ENCODE assay signal across 38 cellular contexts in the genomic region with DNA sequence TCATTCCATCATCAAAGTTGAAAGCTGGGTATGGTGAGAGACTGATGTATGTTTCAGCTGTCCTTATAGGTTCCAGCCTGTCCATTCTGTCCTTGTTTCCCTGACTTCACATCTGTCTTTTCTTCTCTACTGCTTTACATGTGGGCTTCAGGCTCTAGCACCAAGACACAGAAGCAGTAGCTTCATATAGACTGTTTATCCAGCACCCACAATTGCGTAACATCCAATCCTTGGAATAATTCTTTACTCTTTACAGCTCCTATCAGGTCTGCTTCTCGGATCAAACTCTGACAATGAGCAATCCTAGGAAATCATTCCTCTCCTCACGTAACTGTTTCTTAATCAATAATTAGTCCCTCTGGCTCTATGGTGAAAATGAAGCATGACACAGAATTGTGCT.
"Had no signal": no experiment of that assay in that cellular context is flagged by ENCODE, and none has a peak within 500 bp of the region (broad histone marks: within the 10 kb centered on the region; RNA-seq: fewer than 3 reads in every experiment).

No MANE protein-coding gene starts in this region.

- ATAC-seq: activated naive CD4-positive, alpha-beta T cell treated with anti-CD3 and anti-CD28 coated beads, Interleukin-2, amount 50 U/mL, for 72 hours; activated naive CD8-positive, alpha-beta T cell treated with anti-CD3 and anti-CD28 coated beads, Interleukin-2, amount 50 U/mL, for 24 hours; activated T-cell treated with anti-CD3 and anti-CD28 coated beads, Interleukin-2, amount 50 U/mL, for 4 hours; activated T-cell treated with anti-CD3 and anti-CD28 coated beads, Interleukin-2, amount 50 U/mL, for 72 hours; activated T-helper 17 cell treated with anti-CD3 and anti-CD28 coated beads, Interleukin-2, amount 50 U/mL, for 72 hours; body of pancreas had no signal

- FAIRE-seq: astrocyte had no signal

- H3K36me3 ChIP-seq: adrenal gland, ascending aorta, brain microvascular endothelial cell, breast epithelium, cardiac muscle cell had no signal

- H3K9me3 ChIP-seq: adrenal gland, ascending aorta, body of pancreas, breast epithelium had no signal

- H3K27ac Mint-ChIP-seq: activated naive CD4-positive, alpha-beta T cell treated with anti-CD3 and anti-CD28 coated beads for 36 hours; activated naive CD4-positive, alpha-beta T cell treated with anti-CD3 and anti-CD28 coated beads, Interleukin-2, amount 10 ng/mL, durations not matched to agents 7 days and 5 days; activated naive CD4-positive, alpha-beta T cell treated with anti-CD3 and anti-CD28 coated beads, Interleukin-2, amount 50 U/mL, for 24 hours; activated naive CD4-positive, alpha-beta T cell treated with anti-CD3 and anti-CD28 coated beads, Interleukin-2, amount 50 U/mL, for 72 hours; activated naive CD8-positive, alpha-beta T cell; activated naive CD8-positive, alpha-beta T cell treated with anti-CD3 and anti-CD28 coated beads for 36 hours; activated naive CD8-positive, alpha-beta T cell treated with anti-CD3 and anti-CD28 coated beads, Interleukin-2, amount 10 ng/mL, durations not matched to agents 7 days and 5 days; activated naive CD8-positive, alpha-beta T cell treated with anti-CD3 and anti-CD28 coated beads, Interleukin-2, amount 50 U/mL, for 24 hours; activated T-cell treated with anti-CD3 and anti-CD28 coated beads, Interleukin-2, amount 50 U/mL, for 24 hours; activated T-cell treated with anti-CD3 and anti-CD28 coated beads, Interleukin-2, amount 50 U/mL, for 72 hours; activated T-helper 1 cell treated with anti-CD3 and anti-CD28 coated beads, Interleukin-12 subunit alpha, Interleukin-12 subunit beta, Interleukin-2, Interleukin-4 antibody, amounts not matched to agents 30 ng/mL and 10 ng/mL and 1 ng/mL, durations not matched to agents 14 hours and 24 hours and 36 hours; activated T-helper 17 cell treated with anti-CD3 and anti-CD28 coated beads, Interleukin-2, amount 50 U/mL, for 72 hours; activated T-helper 2 cell treated with anti-CD3 and anti-CD28 coated beads, Interferon-gamma antibody, Interleukin-2, Interleukin-4, amounts not matched to agents 10 μg/mL and 5 μg/mL and 100 μg/mL, durations not matched to agents 14 hours and 24 hours and 36 hours; brain had no signal

- H3K4me3 ChIP-seq: adrenal gland, ascending aorta, body of pancreas, breast epithelium, cardiac muscle cell had no signal

- H3K27me3 ChIP-seq: adrenal gland, ascending aorta, body of pancreas, brain microvascular endothelial cell, breast epithelium had no signal

- H3K4me3 Mint-ChIP-seq: activated naive CD4-positive, alpha-beta T cell treated with anti-CD3 and anti-CD28 coated beads for 36 hours; activated naive CD4-positive, alpha-beta T cell treated with anti-CD3 and anti-CD28 coated beads, Interleukin-2, amount 10 ng/mL, durations not matched to agents 7 days and 5 days; activated naive CD4-positive, alpha-beta T cell treated with anti-CD3 and anti-CD28 coated beads, Interleukin-2, amount 50 U/mL, for 24 hours; activated naive CD8-positive, alpha-beta T cell; activated naive CD8-positive, alpha-beta T cell treated with anti-CD3 and anti-CD28 coated beads for 36 hours; activated naive CD8-positive, alpha-beta T cell treated with anti-CD3 and anti-CD28 coated beads, Interleukin-2, amount 10 ng/mL, durations not matched to agents 7 days and 5 days; activated naive CD8-positive, alpha-beta T cell treated with anti-CD3 and anti-CD28 coated beads, Interleukin-2, amount 50 U/mL, for 24 hours; activated T-cell treated with anti-CD3 and anti-CD28 coated beads, Interleukin-2, amount 50 U/mL, for 24 hours; activated T-cell treated with anti-CD3 and anti-CD28 coated beads, Interleukin-2, amount 50 U/mL, for 4 hours; activated T-cell treated with anti-CD3 and anti-CD28 coated beads, Interleukin-2, amount 50 U/mL, for 72 hours; activated T-helper 1 cell treated with anti-CD3 and anti-CD28 coated beads, Interleukin-12 subunit alpha, Interleukin-12 subunit beta, Interleukin-2, Interleukin-4 antibody, amounts not matched to agents 30 ng/mL and 10 ng/mL and 1 ng/mL, durations not matched to agents 14 hours and 24 hours and 36 hours; activated T-helper 17 cell treated with anti-CD3 and anti-CD28 coated beads, Interleukin-2, amount 50 U/mL, for 72 hours; brain; central memory CD8-positive, alpha-beta T cell had no signal

- DNase-seq: activated effector memory CD4-positive, alpha-beta T cell treated with anti-CD3 and anti-CD28 coated beads, Interleukin-2, amount 50 U/mL, for 16 hours; activated effector memory CD4-positive, alpha-beta T cell treated with Interleukin-2 at 50 U/mL for 16 hours; activated gamma-delta T cell; activated gamma-delta T cell treated with Interleukin-2 at 50 U/mL for 16 hours; activated naive CD4-positive, alpha-beta T cell; activated naive CD4-positive, alpha-beta T cell treated with anti-CD3 and anti-CD28 coated beads for 36 hours; activated naive CD4-positive, alpha-beta T cell treated with anti-CD3 and anti-CD28 coated beads, Interleukin-2, amount 10 ng/mL, durations not matched to agents 7 days and 5 days; activated naive CD4-positive, alpha-beta T cell treated with anti-CD3 and anti-CD28 coated beads, Interleukin-2, amount 50 U/mL, for 16 hours; activated naive CD8-positive, alpha-beta T cell treated with anti-CD3 and anti-CD28 coated beads for 36 hours; activated naive CD8-positive, alpha-beta T cell treated with anti-CD3 and anti-CD28 coated beads, Interleukin-2, amount 10 ng/mL, durations not matched to agents 7 days and 5 days; activated naive CD8-positive, alpha-beta T cell treated with anti-CD3 and anti-CD28 coated beads, Interleukin-2, amount 50 U/mL, for 24 hours; activated T-cell treated with anti-CD3 and anti-CD28 coated beads, Interleukin-2, amount 50 U/mL, for 1 hour; activated T-cell treated with anti-CD3 and anti-CD28 coated beads, Interleukin-2, amount 50 U/mL, for 24 hours; activated T-cell treated with anti-CD3 and anti-CD28 coated beads, Interleukin-2, amount 50 U/mL, for 4 hours; activated T-cell treated with anti-CD3 and anti-CD28 coated beads, Interleukin-2, amount 50 U/mL, for 48 hours; activated T-cell treated with anti-CD3 and anti-CD28 coated beads, Interleukin-2, amount 50 U/mL, for 72 hours; adrenal gland; amniotic stem cell; amygdala; anterior cingulate cortex; aorta; body of pancreas; brain microvascular endothelial cell; caudate nucleus; central memory CD4-positive, alpha-beta T cell; cerebellar nuclear complex had no signal

- H3K9me3 Mint-ChIP-seq: activated naive CD4-positive, alpha-beta T cell treated with anti-CD3 and anti-CD28 coated beads for 36 hours; activated naive CD4-positive, alpha-beta T cell treated with anti-CD3 and anti-CD28 coated beads, Interleukin-2, amount 10 ng/mL, durations not matched to agents 7 days and 5 days; activated naive CD8-positive, alpha-beta T cell treated with anti-CD3 and anti-CD28 coated beads for 36 hours; activated naive CD8-positive, alpha-beta T cell treated with anti-CD3 and anti-CD28 coated beads, Interleukin-2, amount 10 ng/mL, durations not matched to agents 7 days and 5 days; activated naive CD8-positive, alpha-beta T cell treated with anti-CD3 and anti-CD28 coated beads, Interleukin-2, amount 50 U/mL, for 24 hours; activated T-cell treated with anti-CD3 and anti-CD28 coated beads, Interleukin-2, amount 50 U/mL, for 24 hours; activated T-cell treated with anti-CD3 and anti-CD28 coated beads, Interleukin-2, amount 50 U/mL, for 4 hours; activated T-helper 1 cell treated with anti-CD3 and anti-CD28 coated beads, Interleukin-12 subunit alpha, Interleukin-12 subunit beta, Interleukin-2, Interleukin-4 antibody, amounts not matched to agents 30 ng/mL and 10 ng/mL and 1 ng/mL, durations not matched to agents 14 hours and 24 hours and 36 hours; activated T-helper 17 cell treated with anti-CD3 and anti-CD28 coated beads, Interleukin-2, amount 50 U/mL, for 72 hours; activated T-helper 2 cell treated with anti-CD3 and anti-CD28 coated beads, Interferon-gamma antibody, Interleukin-2, Interleukin-4, amounts not matched to agents 10 μg/mL and 5 μg/mL and 100 μg/mL, durations not matched to agents 14 hours and 24 hours and 36 hours; brain had no signal

- H3K4me1 ChIP-seq: adrenal gland, ascending aorta, body of pancreas, breast epithelium had no signal

- H3K4me1 Mint-ChIP-seq: activated naive CD4-positive, alpha-beta T cell treated with anti-CD3 and anti-CD28 coated beads, Interleukin-2, amount 10 ng/mL, durations not matched to agents 7 days and 5 days; activated naive CD4-positive, alpha-beta T cell treated with anti-CD3 and anti-CD28 coated beads, Interleukin-2, amount 50 U/mL, for 24 hours; activated naive CD8-positive, alpha-beta T cell treated with anti-CD3 and anti-CD28 coated beads for 36 hours; activated naive CD8-positive, alpha-beta T cell treated with anti-CD3 and anti-CD28 coated beads, Interleukin-2, amount 10 ng/mL, durations not matched to agents 7 days and 5 days; activated naive CD8-positive, alpha-beta T cell treated with anti-CD3 and anti-CD28 coated beads, Interleukin-2, amount 50 U/mL, for 24 hours; activated T-helper 17 cell treated with anti-CD3 and anti-CD28 coated beads, Interleukin-2, amount 50 U/mL, for 72 hours; brain; central memory CD8-positive, alpha-beta T cell had no signal

- H3K27me3 Mint-ChIP-seq: activated naive CD4-positive, alpha-beta T cell treated with anti-CD3 and anti-CD28 coated beads, Interleukin-2, amount 10 ng/mL, durations not matched to agents 7 days and 5 days; activated naive CD8-positive, alpha-beta T cell treated with anti-CD3 and anti-CD28 coated beads, Interleukin-2, amount 10 ng/mL, durations not matched to agents 7 days and 5 days; activated naive CD8-positive, alpha-beta T cell treated with anti-CD3 and anti-CD28 coated beads, Interleukin-2, amount 50 U/mL, for 24 hours; brain; central memory CD8-positive, alpha-beta T cell had no signal

- H3K27ac ChIP-seq: adrenal gland, ascending aorta, body of pancreas, brain microvascular endothelial cell, breast epithelium, cardiac muscle cell had no signal

- H3K36me3 Mint-ChIP-seq: activated naive CD4-positive, alpha-beta T cell treated with anti-CD3 and anti-CD28 coated beads, Interleukin-2, amount 10 ng/mL, durations not matched to agents 7 days and 5 days; activated naive CD4-positive, alpha-beta T cell treated with anti-CD3 and anti-CD28 coated beads, Interleukin-2, amount 50 U/mL, for 24 hours; activated naive CD4-positive, alpha-beta T cell treated with anti-CD3 and anti-CD28 coated beads, Interleukin-2, amount 50 U/mL, for 72 hours; activated naive CD8-positive, alpha-beta T cell; activated naive CD8-positive, alpha-beta T cell treated with anti-CD3 and anti-CD28 coated beads for 36 hours; activated naive CD8-positive, alpha-beta T cell treated with anti-CD3 and anti-CD28 coated beads, Interleukin-2, amount 10 ng/mL, durations not matched to agents 7 days and 5 days; brain had no signal
